In genomic region chr13:110307697-110308376, GRCh38 we compare ENCODE assay signal across 9 cellular contexts. TPM values are rescaled to one million over a fixed set of nuclear protein-coding genes. Genes with fewer than 3 reads are reported as not detected.
A peak's percentile ranks its signal among the peaks of the same experiment; 100 is the strongest.
DNase-seq lines count a peak whose midpoint lies in the region; ATAC-seq and TF ChIP-seq lines count a peak whose summit lies in the region.
"Had no signal": no experiment of that assay in that cellular context is flagged by ENCODE, and none has a peak within 500 bp of the region (broad histone marks: within the 10 kb centered on the region; RNA-seq: fewer than 3 reads in every experiment).

No MANE protein-coding gene starts in this region.

- TF ChIP-seq CTCF in hepatocyte (IDR thresholded peaks at IDR 0.05; ENCODE audit: poor library complexity), result no peak

- H3K9me3 ChIP-seq in hepatocyte (ENCODE audit: low read depth), result no peaks in the 10 kb centered on the region

- H3K27me3 ChIP-seq in hepatocyte, result no peaks in the 10 kb centered on the region

- peak overlapping the region; percentile 80 for H3K27ac ChIP-seq in hepatocyte

- peak overlapping the region; percentile 87 for H3K4me2 ChIP-seq in hepatocyte

- H3K9me2 ChIP-seq in hepatocyte (replicated peaks; ENCODE audit: insufficient read depth), result no peaks in the 10 kb centered on the region

- WGBS in hepatocyte (ENCODE audit: low lambda C conversion rate, missing lambda C conversion rate), result under 1% methylated on average over 59 of the region's 59 CpGs

- DNase-seq in HCEC 1CT (peak; percentile 36), amniotic epithelial cell (ENCODE audit: low read depth) (peak; percentile 53), hepatocyte (ENCODE audit: low spot score) (peak; percentile 40), sciatic nerve (ENCODE audit: low spot score) (peak; percentile 75), NCI-H187 treated with DMSO at 0.1 percent for 48 hours (lab: John Stamatoyannopoulos, UW) (no peak), OCI-M2 (lab: John Stamatoyannopoulos, UW; ENCODE audit: unreplicated experiment) (no peak), CD1c-positive myeloid dendritic cell (ENCODE audit: extremely low spot score) (no peak)
- DNase-seq: NCI-H2081 treated with DMSO at 0.1 percent for 48 hours had no signal

- H2AFZ ChIP-seq in hepatocyte, result peak overlapping the region; percentile 56

- no peaks in the 10 kb centered on the region for H4K20me1 ChIP-seq in hepatocyte (ENCODE audit: insufficient read depth, poor library complexity, severe bottlenecking)

- peak overlapping the region; percentile 88 for H3K4me3 ChIP-seq in hepatocyte

- H3K4me1 ChIP-seq in hepatocyte (ENCODE audit: insufficient read depth), result peaks cover 37% of the 10 kb centered on the region

- peak; percentile 11 for ATAC-seq in sciatic nerve
- ATAC-seq in HG02623 (IDR thresholded peaks at IDR 0.05; ENCODE audit: unreplicated experiment), result no peak

- intact Hi-C loops in sciatic nerve (cut with DNase I), result loop anchor here (10.0 kb wide), 1 partner anchor 63 kb away; no protein-coding TSS in a partner anchor

- H3K36me3 ChIP-seq in hepatocyte (replicated peaks; ENCODE audit: insufficient read depth, low read depth), result no peaks in the 10 kb centered on the region

- peaks cover 61% of the 10 kb centered on the region for H3K79me2 ChIP-seq in hepatocyte

RNA-seq across cellular contexts. Expression of gene COL4A2, which starts 0.8 kb away (rescaled TPM):
- total RNA-seq in hepatocyte, result 126 and 171 TPM in 2 replicates
- polyA plus RNA-seq in hepatocyte, result 220 and 221 TPM in 2 replicates
- total RNA-seq in sciatic nerve, result 417 TPM

RNA-seq across cellular contexts. Expression of gene COL4A1, which starts 0.9 kb away (rescaled TPM):
- 223 and 269 TPM in 2 replicates for total RNA-seq in hepatocyte
- 138 and 140 TPM in 2 replicates for polyA plus RNA-seq in hepatocyte
- total RNA-seq in sciatic nerve, result 423 TPM

Comparison
In these comparisons a context has a peak if more than half of its experiments do, and no peak if none do; other contexts are left out.
1. DNase-seq: peak in HCEC 1CT (single experiment), amniotic epithelial cell (single experiment), hepatocyte (single experiment) and sciatic nerve (single experiment); none in NCI-H187 treated with DMSO at 0.1 percent for 48 hours (single experiment), OCI-M2 (single experiment) and CD1c-positive myeloid dendritic cell (single experiment).